Comparison of ENCODE assay signal across 8 cellular contexts in the genomic region with DNA sequence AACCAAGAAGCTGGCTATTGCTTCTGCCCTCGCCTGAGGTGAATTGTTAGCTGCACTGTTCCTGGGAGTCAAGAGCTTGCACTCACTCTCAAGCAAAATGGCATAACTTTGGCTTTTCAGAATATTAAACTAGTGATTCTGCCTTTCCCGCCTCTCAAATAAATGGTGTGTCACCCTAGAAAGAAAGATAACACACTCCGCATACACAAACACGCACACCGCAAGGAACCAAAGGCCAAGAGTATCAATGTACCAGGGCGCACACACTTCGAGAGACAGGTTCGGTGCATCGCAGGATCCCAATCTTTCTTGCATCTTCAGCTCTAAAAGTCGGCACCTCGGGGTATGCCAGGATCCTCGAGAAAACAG. TPM values are rescaled to one million over a fixed set of nuclear protein-coding genes. Genes with fewer than 3 reads are reported as not detected.
A peak's percentile ranks its signal among the peaks of the same experiment; 100 is the strongest.
DNase-seq lines count a peak whose midpoint lies in the region; ATAC-seq and TF ChIP-seq lines count a peak whose summit lies in the region.

No MANE protein-coding gene starts in this region.

- peak overlapping the region; percentile 88 to 96 for H3K9ac ChIP-seq in liver (ENCODE audit: low read depth in 1 of 2, low read length in 2 of 2)

- peak overlapping the region; percentile 99 for H3K4me3 Mint-ChIP-seq in chondrocyte (ENCODE audit: unreplicated experiment)

- H3K4me3 ChIP-seq in liver (ENCODE audit: low read depth in 1 of 3, low read length in 3 of 3) (peak overlapping the region; percentile 68 to 92 (median 83)), thyroid gland (replicated peaks in 1 of 3) (peak overlapping the region; percentile 46 to 95 (median 88))

- peak overlapping the region; percentile 40 to 88 for H3K27ac ChIP-seq in liver (ENCODE audit: low read depth in 1 of 2, low read length in 2 of 2)
- H3K27ac ChIP-seq in thyroid gland: peak overlapping the region in 2 of 3 donors; percentile 71 to 83

- H3K27me3 ChIP-seq in liver (ENCODE audit: control insufficient read depth in 4 of 4, insufficient read depth in 4 of 4, low read length in 3 of 4) (no peaks in the 10 kb centered on the region), thyroid gland (no peaks in the 10 kb centered on the region)

- H3K9me3 ChIP-seq in liver (ENCODE audit: control insufficient read depth in 4 of 4, low read length in 3 of 4) (no peaks in the 10 kb centered on the region), thyroid gland (no peaks in the 10 kb centered on the region)

- TF ChIP-seq RAD21 in liver (IDR thresholded peaks at IDR 0.05): no peak

- WGBS in liver: 3% methylated on average over 12 of the region's 12 CpGs
- WGBS in thyroid gland, 2 donors: 2 to 3% methylated on average over 12 of the region's 12 CpGs

- H3K27me3 Mint-ChIP-seq in chondrocyte (ENCODE audit: low read depth): no peaks in the 10 kb centered on the region

- peaks cover 10% of the 10 kb centered on the region for H3K36me3 Mint-ChIP-seq in chondrocyte (ENCODE audit: low read depth)

- DNase-seq in stimulated activated CD4-positive, alpha-beta T cell treated with anti-CD3 and anti-CD28 coated beads, Interleukin-1b, Interleukin-23, amount 100 ng/mL, for 48 hours: peak; percentile 13
- no peak for DNase-seq in stimulated activated CD4-positive, alpha-beta T cell treated with anti-CD3 and anti-CD28 coated beads, Interleukin-4, amount 100 ng/mL, for 24 hours
- DNase-seq in NOMO-1 treated with DMSO at 0.1 percent for 48 hours (lab: John Stamatoyannopoulos, UW; ENCODE audit: unreplicated experiment): peak; percentile 58
- DNase-seq in chondrocyte (ENCODE audit: low spot score): no peak
- no peak for DNase-seq in thyroid gland
- DNase-seq in activated effector memory CD4-positive, alpha-beta T cell treated with anti-CD3 and anti-CD28 coated beads, Interleukin-2, amount 50 U/mL, for 16 hours: no peak

- H3K4me1 ChIP-seq in liver (ENCODE audit: control insufficient read depth in 4 of 4, insufficient read depth in 4 of 4, low read length in 3 of 4) (peaks cover 6 to 16% (median 10%) of the 10 kb centered on the region in 4 donors), thyroid gland (peaks cover 0 to 16% of the 10 kb centered on the region in 2 donors)

- no peak for TF ChIP-seq CTCF in chondrocyte (IDR thresholded peaks at IDR 0.05)
- TF ChIP-seq CTCF in liver (IDR thresholded peaks at IDR 0.05; ENCODE audit: low read depth, low read length, missing input control): no peak
- no peak for TF ChIP-seq CTCF in thyroid gland (IDR thresholded peaks at IDR 0.05)

- TF ChIP-seq POLR2A in thyroid gland (IDR thresholded peaks at IDR 0.05): no peak

- ATAC-seq in HG02759 (IDR thresholded peaks at IDR 0.05; ENCODE audit: unreplicated experiment): peak; percentile 26

- peaks cover 27% of the 10 kb centered on the region for H3K4me1 Mint-ChIP-seq in chondrocyte (ENCODE audit: low read depth)

- peaks cover 5% of the 10 kb centered on the region for H3K9me3 Mint-ChIP-seq in chondrocyte (ENCODE audit: low read depth)

- intact Hi-C loops in thyroid gland (cut with DNase I): loop anchor here (5.0 to 10.0 kb wide), 2 partner anchors 87 to 131 kb away; partner anchors contain the start of genes CDC14A, SASS6 and TRMT13

- H3K27ac Mint-ChIP-seq in chondrocyte (ENCODE audit: unreplicated experiment): peak overlapping the region; percentile 97

- H3K36me3 ChIP-seq in liver (ENCODE audit: control insufficient read depth in 4 of 4, insufficient read depth in 3 of 4, low read depth in 1 of 4, low read length in 3 of 4) (peaks cover 1 to 16% (median 6%) of the 10 kb centered on the region in 4 donors), thyroid gland (peaks cover 3 to 14% of the 10 kb centered on the region in 2 donors)

TF ChIP-seq in liver, 16 proteins besides CTCF, POLR2A, EP300 and RAD21:
- TF ChIP-seq TAF1 (conservative IDR thresholded peaks at IDR 0.05): no peak
- no peak for TF ChIP-seq FOXA2 (IDR thresholded peaks at IDR 0.05)
- no peak for TF ChIP-seq HNF4G (IDR thresholded peaks at IDR 0.05)
- TF ChIP-seq, protein P1, sequence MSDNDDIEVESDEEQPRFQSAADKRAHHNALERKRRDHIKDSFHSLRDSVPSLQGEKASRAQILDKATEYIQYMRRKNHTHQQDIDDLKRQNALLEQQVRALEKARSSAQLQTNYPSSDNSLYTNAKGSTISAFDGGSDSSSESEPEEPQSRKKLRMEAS (IDR thresholded peaks at IDR 0.05): no peak
- TF ChIP-seq YY1 (IDR thresholded peaks at IDR 0.05): no peak
- TF ChIP-seq RXRA (IDR thresholded peaks at IDR 0.05): no peak
- no peak for TF ChIP-seq FOXA1 (IDR thresholded peaks at IDR 0.05)
- no peak for TF ChIP-seq SP1 (IDR thresholded peaks at IDR 0.05)
- TF ChIP-seq, protein P2, sequence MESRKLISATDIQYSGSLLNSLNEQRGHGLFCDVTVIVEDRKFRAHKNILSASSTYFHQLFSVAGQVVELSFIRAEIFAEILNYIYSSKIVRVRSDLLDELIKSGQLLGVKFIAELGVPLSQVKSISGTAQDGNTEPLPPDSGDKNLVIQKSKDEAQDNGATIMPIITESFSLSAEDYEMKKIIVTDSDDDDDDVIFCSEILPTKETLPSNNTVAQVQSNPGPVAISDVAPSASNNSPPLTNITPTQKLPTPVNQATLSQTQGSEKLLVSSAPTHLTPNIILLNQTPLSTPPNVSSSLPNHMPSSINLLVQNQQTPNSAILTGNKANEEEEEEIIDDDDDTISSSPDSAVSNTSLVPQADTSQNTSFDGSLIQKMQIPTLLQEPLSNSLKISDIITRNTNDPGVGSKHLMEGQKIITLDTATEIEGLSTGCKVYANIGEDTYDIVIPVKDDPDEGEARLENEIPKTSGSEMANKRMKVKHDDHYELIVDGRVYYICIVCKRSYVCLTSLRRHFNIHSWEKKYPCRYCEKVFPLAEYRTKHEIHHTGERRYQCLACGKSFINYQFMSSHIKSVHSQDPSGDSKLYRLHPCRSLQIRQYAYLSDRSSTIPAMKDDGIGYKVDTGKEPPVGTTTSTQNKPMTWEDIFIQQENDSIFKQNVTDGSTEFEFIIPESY (IDR thresholded peaks at IDR 0.05): no peak
- TF ChIP-seq GABPA (IDR thresholded peaks at IDR 0.05 in 1 of 2, conservative IDR thresholded peaks at IDR 0.05 in 1 of 2): no peak
- TF ChIP-seq JUND (IDR thresholded peaks at IDR 0.05): no peak
- TF ChIP-seq REST (IDR thresholded peaks at IDR 0.05): no peak
- TF ChIP-seq NR2F2 (IDR thresholded peaks at IDR 0.05): no peak
- no peak for TF ChIP-seq EGR1 (IDR thresholded peaks at IDR 0.05; ENCODE audit: low read depth in 2 of 2)
- no peak for TF ChIP-seq HNF4A (conservative IDR thresholded peaks at IDR 0.05)
- TF ChIP-seq, protein P3, sequence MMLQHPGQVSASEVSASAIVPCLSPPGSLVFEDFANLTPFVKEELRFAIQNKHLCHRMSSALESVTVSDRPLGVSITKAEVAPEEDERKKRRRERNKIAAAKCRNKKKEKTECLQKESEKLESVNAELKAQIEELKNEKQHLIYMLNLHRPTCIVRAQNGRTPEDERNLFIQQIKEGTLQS (IDR thresholded peaks at IDR 0.05): no peak

RNA-seq across cellular contexts. Expression of gene RTCA, which starts 0.5 kb away (rescaled TPM):
- total RNA-seq in chondrocyte (36.7 to 40.7 TPM (median 37.5 TPM) in 3 replicates), liver (10 to 100 TPM; 15.9 to 18.9 TPM), thyroid gland (10 to 100 TPM; 13.6 to 29.0 (median 21.1) TPM)
- 10 to 100 TPM; 11.2 to 14.3 TPM for polyA plus RNA-seq in liver

RNA-seq across cellular contexts. Expression of gene DBT, which starts 15.9 kb away (rescaled TPM):
- total RNA-seq in chondrocyte (11.0 to 13.5 TPM (median 12.4 TPM) in 3 replicates), liver (10 to 100 TPM in 1 of 2 donors, 1 to 10 TPM in 1; 9.8 to 10.7 TPM), thyroid gland (10 to 100 TPM in 3 of 4 donors, 1 to 10 TPM in 1; 9.8 to 14.9 (median 12.1) TPM)
- polyA plus RNA-seq in liver: 1 to 10 TPM; 7.7 to 8.5 TPM

Comparison
In these comparisons a context has a peak if more than half of its experiments do, and no peak if none do; other contexts are left out.
1. DNase-seq: peak in stimulated activated CD4-positive, alpha-beta T cell treated with anti-CD3 and anti-CD28 coated beads, Interleukin-1b, Interleukin-23, amount 100 ng/mL, for 48 hours (single experiment) and NOMO-1 treated with DMSO at 0.1 percent for 48 hours (single experiment); none in stimulated activated CD4-positive, alpha-beta T cell treated with anti-CD3 and anti-CD28 coated beads, Interleukin-4, amount 100 ng/mL, for 24 hours (single experiment), chondrocyte (single experiment), thyroid gland (0 of 2) and activated effector memory CD4-positive, alpha-beta T cell treated with anti-CD3 and anti-CD28 coated beads, Interleukin-2, amount 50 U/mL, for 16 hours (single experiment).